Comparison of ENCODE assay signal across 1 cellular context in genomic region chr10:95561200-95562177, GRCh38.
TF ChIP-seq lines count a peak whose summit lies in the region.

TSS of gene SORBS1 (minus strand) at chr10:95561371. CDS start at chr10:95441135, 120,236 bp downstream.

TF ChIP-seq in HEK293, 187 proteins besides CTCF, POLR2A, EP300 and RAD21 (continued from another document and continues in another):
- no peak for TF ChIP-seq ZNF248 (tag by site-specific recombination; IDR thresholded peaks at IDR 0.05)
- TF ChIP-seq KLF1 (tag by site-specific recombination; IDR thresholded peaks at IDR 0.05) = peak; percentile 56
- no peak for TF ChIP-seq ZNF658 (tag by site-specific recombination; IDR thresholded peaks at IDR 0.05)
- no peak for TF ChIP-seq TRIM28 (IDR thresholded peaks at IDR 0.05; ENCODE audit: borderline replicate concordance, low read length)
- TF ChIP-seq SP3 (tag by site-specific recombination; IDR thresholded peaks at IDR 0.05) = peak; percentile 86
- TF ChIP-seq ZSCAN23 (tag by site-specific recombination; IDR thresholded peaks at IDR 0.05) = peak; percentile 79; the same call in 1 of the 2 replicates
- TF ChIP-seq ZNF747 (tag by site-specific recombination; IDR thresholded peaks at IDR 0.05) = no peak
- 0 out of 2 replicates have a peak, but pooled peaks have one; percentile 57 for TF ChIP-seq ZNF610 (tag by site-specific recombination; IDR thresholded peaks at IDR 0.05; ENCODE audit: borderline replicate concordance)
- TF ChIP-seq ZNF529 (tag by site-specific recombination; IDR thresholded peaks at IDR 0.05; ENCODE audit: insufficient replicate concordance) = no peak
- peak; percentile 93; the same call in 1 of the 2 replicates for TF ChIP-seq ZNF280D (tag by site-specific recombination; IDR thresholded peaks at IDR 0.05)
- TF ChIP-seq GLIS2 (tag by site-specific recombination; IDR thresholded peaks at IDR 0.05) = no peak
- no peak for TF ChIP-seq ZSCAN4 (tag by site-specific recombination; IDR thresholded peaks at IDR 0.05)
- TF ChIP-seq ZNF266 (tag by site-specific recombination; IDR thresholded peaks at IDR 0.05; ENCODE audit: low read depth) = no peak
- TF ChIP-seq ZNF37A (tag by site-specific recombination; IDR thresholded peaks at IDR 0.05) = no peak
- TF ChIP-seq ZNF175 (tag by site-specific recombination; IDR thresholded peaks at IDR 0.05) = no peak
- TF ChIP-seq ZNF768 (tag by site-specific recombination; IDR thresholded peaks at IDR 0.05) = no peak
- TF ChIP-seq ZNF596 (tag by site-specific recombination; IDR thresholded peaks at IDR 0.05) = no peak; the same call in 1 of the 2 replicates
- peak; percentile 94 for TF ChIP-seq ZEB2 (tag by site-specific recombination; IDR thresholded peaks at IDR 0.05)
- TF ChIP-seq HOXC10 (CRISPR knock-in tag; IDR thresholded peaks at IDR 0.05) = no peak
- TF ChIP-seq ZNF211 (tag by site-specific recombination; IDR thresholded peaks at IDR 0.05; ENCODE audit: low read depth) = no peak
- peak; percentile 77 for TF ChIP-seq ZNF629 (tag by site-specific recombination; IDR thresholded peaks at IDR 0.05)
- no peak for TF ChIP-seq ZNF670 (tag by site-specific recombination; IDR thresholded peaks at IDR 0.05; ENCODE audit: low read depth)
- no peak; the same call in 1 of the 2 replicates for TF ChIP-seq WT1 (tag by site-specific recombination; IDR thresholded peaks at IDR 0.05)
- TF ChIP-seq OVOL3 (tag by site-specific recombination; IDR thresholded peaks at IDR 0.05) = no peak
- peak; percentile 88 for TF ChIP-seq ZBTB11 (tag by site-specific recombination; conservative IDR thresholded peaks at IDR 0.05; ENCODE audit: low read depth)
- TF ChIP-seq ZNF677 (tag by site-specific recombination; IDR thresholded peaks at IDR 0.05) = 0 out of 2 replicates have a peak, but pooled peaks have one; percentile 18
- TF ChIP-seq ZNF274 (IDR thresholded peaks at IDR 0.05; ENCODE audit: low read length) = no peak
- TF ChIP-seq ZNF274 (tag by site-specific recombination; IDR thresholded peaks at IDR 0.05; ENCODE audit: borderline replicate concordance) = no peak
- TF ChIP-seq SETDB1 (IDR thresholded peaks at IDR 0.05; ENCODE audit: insufficient read length, low read length) = no peak
- peak; percentile 65; the same call in 1 of the 2 replicates for TF ChIP-seq INSM2 (tag by site-specific recombination; IDR thresholded peaks at IDR 0.05)
- no peak for TF ChIP-seq ZNF350 (tag by site-specific recombination; IDR thresholded peaks at IDR 0.05)
- TF ChIP-seq ZNF555 (tag by site-specific recombination; conservative IDR thresholded peaks at IDR 0.05) = no peak
- no peak for TF ChIP-seq ZNF791 (tag by site-specific recombination; IDR thresholded peaks at IDR 0.05)
- 0 out of 2 replicates have a peak, but pooled peaks have one; percentile 50 for TF ChIP-seq ZNF449 (tag by site-specific recombination; IDR thresholded peaks at IDR 0.05)
- peak; percentile 88 for TF ChIP-seq KLF8 (tag by site-specific recombination; IDR thresholded peaks at IDR 0.05)
- TF ChIP-seq ZNF2 (tag by site-specific recombination; IDR thresholded peaks at IDR 0.05) = peak; percentile 77
- TF ChIP-seq ZNF223 (tag by site-specific recombination; IDR thresholded peaks at IDR 0.05) = no peak
- TF ChIP-seq ZSCAN16 (tag by site-specific recombination; IDR thresholded peaks at IDR 0.05) = peak; percentile 47; the same call in 1 of the 2 replicates
- no peak for TF ChIP-seq ZNF138 (tag by site-specific recombination; IDR thresholded peaks at IDR 0.05; ENCODE audit: borderline replicate concordance)
- 0 out of 2 replicates have a peak, but pooled peaks have one; percentile 25 for TF ChIP-seq ZFP37 (tag by site-specific recombination; IDR thresholded peaks at IDR 0.05)
- TF ChIP-seq ZNF148 (tag by site-specific recombination; IDR thresholded peaks at IDR 0.05; ENCODE audit: borderline replicate concordance) = no peak
- peak; percentile 55 for TF ChIP-seq ZNF660 (tag by site-specific recombination; IDR thresholded peaks at IDR 0.05)
- peak; percentile 59; the same call in 1 of the 2 replicates for TF ChIP-seq KLF16 (tag by site-specific recombination; IDR thresholded peaks at IDR 0.05)
- TF ChIP-seq ZNF132 (tag by site-specific recombination; IDR thresholded peaks at IDR 0.05; ENCODE audit: borderline replicate concordance) = no peak
- no peak for TF ChIP-seq PRDM6 (tag by site-specific recombination; IDR thresholded peaks at IDR 0.05)
- TF ChIP-seq YY2 (tag by site-specific recombination; IDR thresholded peaks at IDR 0.05) = no peak
- TF ChIP-seq ZNF391 (tag by site-specific recombination; IDR thresholded peaks at IDR 0.05; ENCODE audit: borderline replicate concordance, low read depth) = peak; percentile 75; the same call in 1 of the 2 replicates
- TF ChIP-seq ZNF837 (tag by site-specific recombination; IDR thresholded peaks at IDR 0.05) = no peak
- TF ChIP-seq ZNF488 (tag by site-specific recombination; IDR thresholded peaks at IDR 0.05) = no peak
- TF ChIP-seq ZNF157 (tag by site-specific recombination; IDR thresholded peaks at IDR 0.05) = no peak
